Comparison of ENCODE assay signal across 7 cellular contexts in the genomic region with DNA sequence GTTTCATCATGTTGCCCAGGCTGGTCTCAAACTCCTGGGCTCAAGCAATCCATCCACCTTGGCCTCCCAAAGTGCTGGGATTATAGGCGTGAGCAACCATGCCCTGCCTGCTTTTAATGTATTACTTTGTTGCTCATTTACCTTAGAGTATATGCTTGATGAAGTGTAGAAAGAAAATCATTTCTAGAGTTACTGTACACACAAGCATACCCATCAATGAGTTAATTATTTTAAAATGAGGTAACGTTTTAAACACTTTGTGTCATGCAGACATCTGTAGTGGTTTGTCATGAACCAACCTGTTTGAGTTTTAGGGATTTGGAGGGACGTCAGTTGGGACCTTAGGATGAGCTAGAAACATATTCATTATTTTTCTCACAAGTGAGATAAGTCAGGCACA.
"Had no signal": no experiment of that assay in that cellular context is flagged by ENCODE, and none has a peak within 500 bp of the region (broad histone marks: within the 10 kb centered on the region; RNA-seq: fewer than 3 reads in every experiment).

No MANE protein-coding gene starts in this region.

- ATAC-seq: GM23338, HepG2 had no signal

- FAIRE-seq: H1, H54, HepG2 had no signal

- DNase-seq: H9, HCEC 1CT, KBM-7 had no signal

- H3K4me3 ChIP-seq: GM23338 had no signal
